ENCODE assay signal across 8 cellular contexts in the genomic region with DNA sequence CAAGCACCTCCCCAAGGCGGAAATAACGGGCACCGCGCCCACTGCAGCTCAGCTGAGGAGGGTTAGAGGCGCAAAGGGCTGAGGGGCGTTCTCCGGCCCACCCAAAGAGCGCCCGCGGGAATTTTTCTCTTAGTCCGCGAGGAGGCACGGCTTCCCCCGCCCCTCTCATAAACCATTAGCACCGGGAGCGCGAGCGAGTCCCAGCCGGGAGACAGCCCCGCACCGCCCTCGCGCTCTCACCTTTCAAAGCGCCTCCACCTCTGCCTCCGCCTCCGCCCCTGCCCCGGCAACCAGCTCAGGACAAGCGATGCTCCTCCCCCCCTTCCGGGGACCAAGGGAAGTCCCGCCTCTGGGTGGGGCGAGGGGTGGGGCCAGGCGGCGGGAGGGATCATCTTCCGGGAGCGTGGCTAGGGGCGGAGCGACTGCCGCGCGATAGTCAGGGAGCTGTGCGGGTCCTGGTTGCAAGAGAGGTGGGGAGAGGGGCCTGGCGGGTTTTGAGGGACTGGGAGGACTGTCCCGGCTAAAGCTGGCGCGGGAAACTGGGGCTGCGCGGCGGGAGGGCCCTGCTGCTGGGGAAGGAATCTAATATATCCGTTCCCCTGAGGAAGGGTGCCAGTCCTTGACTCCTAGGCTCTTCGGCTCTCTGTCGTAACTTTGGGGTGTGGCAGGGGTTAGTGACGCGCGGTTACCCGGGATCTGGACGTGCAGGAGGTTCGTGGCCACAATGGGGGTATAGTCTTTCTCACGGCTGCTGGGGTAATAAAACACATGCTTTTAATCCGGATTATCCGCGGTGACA. TPM values are rescaled to one million over a fixed set of nuclear protein-coding genes. Genes with fewer than 3 reads are reported as not detected.
DNase-seq lines count a peak whose midpoint lies in the region; ATAC-seq and TF ChIP-seq lines count a peak whose summit lies in the region.

CCDC82 (minus strand) TSS at position 309 of the 799 bp plus-strand sequence. CDS start 5,165 bp downstream, outside the sequence.
JRKL (plus strand) TSS at position 410 of the 799 bp plus-strand sequence. CDS start 637 bp downstream, outside the sequence.

- DNase-seq in DMS 273 (lab: John Stamatoyannopoulos, UW; ENCODE audit: unreplicated experiment) (peak; percentile 96), HuH-7 (ENCODE audit: low spot score) (peak; percentile 80), activated T-cell treated with anti-CD3 and anti-CD28 coated beads for 1 hour (ENCODE audit: low read depth) (peak; percentile 99), epithelial cell of prostate (ENCODE audit: low read depth, low spot score) (peak; percentile 73), mucosa of gallbladder (ENCODE audit: low spot score) (peak; percentile 95)
- DNase-seq in stimulated activated CD8-positive, alpha-beta memory T cell treated with anti-CD3 and anti-CD28 coated beads, Interleukin-4, amount 100 ng/mL, for 24 hours (ENCODE audit: low read depth): peak; percentile 97

- H3K4me2 ChIP-seq in OCI-LY1 (ENCODE audit: low read length): peak within 1 kb of the TSS; percentile 98

- H3K9ac ChIP-seq in OCI-LY1 (ENCODE audit: low read length): peak within 1 kb of the TSS; percentile 89

- ATAC-seq in GM21526 (IDR thresholded peaks at IDR 0.05; ENCODE audit: low FRiP score, unreplicated experiment): peak; percentile 91

- H3K9me2 ChIP-seq in OCI-LY1 (ENCODE audit: low read depth, low read length): no peaks in the 10 kb centered on the region

- H3K27ac ChIP-seq in OCI-LY1 (ENCODE audit: low read depth, low read length, poor library complexity, severe bottlenecking) (peak within 1 kb of the TSS; percentile 2), epithelial cell of prostate (peak within 1 kb of the TSS; percentile 72)

- 0 out of 2 replicates have a peak, but pooled peaks cover 5% of the 10 kb centered on the region for H3F3A ChIP-seq in OCI-LY1 (ENCODE audit: insufficient read depth, low read length)

- H3K36me3 ChIP-seq in OCI-LY1 (ENCODE audit: insufficient read depth, low read length): peaks cover 7% of the 10 kb centered on the region; the same call in 1 of the 2 replicates

- peak within 1 kb of the TSS; percentile 89 for H2AFZ ChIP-seq in OCI-LY1 (ENCODE audit: low read length)

- H3K9me3 ChIP-seq in OCI-LY1 (ENCODE audit: low read length): no peaks in the 10 kb centered on the region

- TF ChIP-seq CTCF in OCI-LY1 (IDR thresholded peaks at IDR 0.05; ENCODE audit: low read length): no peak

- 0 out of 2 replicates have a peak, but pooled peaks cover 2% of the 10 kb centered on the region for H4K20me1 ChIP-seq in OCI-LY1 (ENCODE audit: insufficient read depth, low read length)

- H3K4me1 ChIP-seq in OCI-LY1 (ENCODE audit: insufficient read depth, low read length, severe bottlenecking): peaks cover 41% of the 10 kb centered on the region

- H3K4me3 ChIP-seq in OCI-LY1 (ENCODE audit: low read depth, low read length, poor library complexity, severe bottlenecking): peak within 1 kb of the TSS; percentile 70

- peaks cover 24% of the 10 kb centered on the region for H3K79me2 ChIP-seq in OCI-LY1 (ENCODE audit: insufficient read depth, low read length)

- H3K27me3 ChIP-seq in OCI-LY1 (ENCODE audit: insufficient read depth, low read length): no peaks in the 10 kb centered on the region

RNA-seq across cellular contexts. Expression of gene CCDC82, which starts in this region (rescaled TPM):
- total RNA-seq in mucosa of gallbladder: 19.6 TPM

RNA-seq across cellular contexts. Expression of gene JRKL, which starts in this region (rescaled TPM):
- 12.9 TPM for total RNA-seq in mucosa of gallbladder

Comparison
In these comparisons a context has a peak if more than half of its experiments do, and no peak if none do; other contexts are left out.
1. Peak in every context shown above with its lines: DNase-seq, ATAC-seq, H3K4me3 ChIP-seq and H3K27ac ChIP-seq.